18 cellular contexts compared by ENCODE assay signal in the genomic region with DNA sequence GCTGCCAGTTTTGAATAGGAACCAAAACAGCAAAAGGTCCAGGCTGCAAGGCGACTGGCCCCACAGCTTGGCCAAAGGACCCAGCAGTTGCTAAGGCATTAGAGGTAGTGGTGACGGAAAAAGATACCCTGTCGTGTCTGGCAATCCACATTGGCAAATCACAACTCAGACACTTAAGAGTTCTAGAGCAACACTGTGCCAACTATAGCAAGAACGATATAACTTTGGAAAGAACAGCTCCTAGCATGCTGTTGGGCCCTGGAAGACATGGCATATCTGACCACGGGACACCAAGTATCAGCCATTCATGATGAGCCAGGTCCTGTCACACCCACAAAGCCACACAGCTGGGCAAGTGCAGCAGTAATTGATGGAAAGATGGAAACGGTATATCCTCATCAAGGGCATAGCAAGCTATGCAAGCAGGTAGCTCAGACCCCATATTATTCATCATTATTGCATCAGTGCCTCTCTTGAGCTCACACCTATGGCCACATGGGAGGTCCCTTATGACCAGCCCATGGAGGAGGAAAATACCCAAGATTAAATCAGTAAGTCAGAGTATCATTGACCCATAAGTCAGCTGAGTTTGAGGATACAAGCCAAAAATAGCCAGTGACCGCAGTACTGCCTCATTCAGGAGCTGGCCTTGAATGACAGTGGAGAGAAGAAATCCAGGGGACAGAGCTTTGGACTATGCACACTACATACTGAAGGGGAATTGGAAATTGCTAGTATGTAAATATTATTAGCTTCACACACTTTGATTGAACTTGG.
DNase-seq lines count a peak whose midpoint lies in the region; ATAC-seq and TF ChIP-seq lines count a peak whose summit lies in the region.
"Had no signal": no experiment of that assay in that cellular context is flagged by ENCODE, and none has a peak within 500 bp of the region (broad histone marks: within the 10 kb centered on the region; RNA-seq: fewer than 3 reads in every experiment).

No MANE protein-coding gene starts in this region.

- no peak overlapping the region for H4K8ac ChIP-seq in trophoblast cell (ENCODE audit: low read depth, low read length)

- H3K27me3 Mint-ChIP-seq in CD4-positive, alpha-beta T cell: no peaks in the 10 kb centered on the region

- no peaks in the 10 kb centered on the region for H3K36me3 Mint-ChIP-seq in CD4-positive, alpha-beta T cell (ENCODE audit: low read depth)

- no peak overlapping the region for H2AK5ac ChIP-seq in trophoblast cell (ENCODE audit: low read length)

- no peak for DNase-seq in DND-41
- DNase-seq in RPMI7951 (ENCODE audit: low read depth): peak; percentile 25
- no peak for DNase-seq in right atrium auricular region (ENCODE audit: low spot score)
- no peak for DNase-seq in trophoblast cell
- DNase-seq in CD4-positive, alpha-beta T cell: no peak
- no peak for DNase-seq in NCI-H524 treated with DMSO at 0.1 percent for 48 hours (lab: John Stamatoyannopoulos, UW)
- DNase-seq: BE2C, Caco-2, DMS 273 treated with DMSO at 0.1 percent for 48 hours, DMS79 treated with DMSO at 0.1 percent for 48 hours, MG63, NCI-H1694 treated with DMSO at 0.1 percent for 48 hours, NCI-H2081 treated with DMSO at 0.1 percent for 48 hours, NCI-H446, NCI-H69, PC-9 had no signal

- H3K27ac Mint-ChIP-seq in CD4-positive, alpha-beta T cell: no peak overlapping the region

- H3K79me1 ChIP-seq in trophoblast cell (ENCODE audit: low read length): no peaks in the 10 kb centered on the region

- H3K4me2 ChIP-seq in DND-41 (ENCODE audit: insufficient read depth, low read length) (no peak overlapping the region), trophoblast cell (ENCODE audit: low read length) (no peak overlapping the region)
- H3K4me2 ChIP-seq: PC-9 had no signal

- H3K4me1 Mint-ChIP-seq in CD4-positive, alpha-beta T cell (ENCODE audit: low read depth): no peaks in the 10 kb centered on the region

- no peak overlapping the region for H3K14ac ChIP-seq in trophoblast cell (ENCODE audit: low read length)

- no peaks in the 10 kb centered on the region for H3K9me3 ChIP-seq in DND-41 (ENCODE audit: insufficient read depth, low read length, severe bottlenecking)
- H3K9me3 ChIP-seq in right atrium auricular region: no peaks in the 10 kb centered on the region
- H3K9me3 ChIP-seq in trophoblast cell (ENCODE audit: insufficient read depth, low read depth, low read length): no peaks in the 10 kb centered on the region
- H3K9me3 ChIP-seq in CD4-positive, alpha-beta T cell (ENCODE audit: control insufficient read depth, low read length): no peaks in the 10 kb centered on the region
- H3K9me3 ChIP-seq: BE2C, Caco-2, MG63 had no signal

- no peak overlapping the region for H3K4ac ChIP-seq in trophoblast cell (ENCODE audit: low read depth, low read length)

- H2BK12ac ChIP-seq in trophoblast cell (ENCODE audit: low read length): no peak overlapping the region

- no peak overlapping the region for H2BK5ac ChIP-seq in trophoblast cell (ENCODE audit: low read depth, low read length, poor library complexity)

- peak overlapping the region; percentile 5 for H4K91ac ChIP-seq in trophoblast cell (ENCODE audit: low read depth, low read length)

- H3K9ac ChIP-seq in DND-41 (ENCODE audit: low read depth, low read length) (peak overlapping the region; percentile 11; the same call in 1 of the 2 replicates), trophoblast cell (ENCODE audit: low read length) (no peak overlapping the region)

- no peak overlapping the region for H4K12ac ChIP-seq in trophoblast cell (ENCODE audit: low read depth, low read length)

- intact Hi-C loops in CD4-positive, alpha-beta T cell (cut with DNase I, micrococcal nuclease): loop anchor here in 1 of 2 experiments (10.0 kb wide), 1 partner anchor 784 kb away; no protein-coding TSS in a partner anchor

- no peaks in the 10 kb centered on the region for H3K79me2 ChIP-seq in DND-41 (ENCODE audit: insufficient read depth, low read length)
- no peaks in the 10 kb centered on the region for H3K79me2 ChIP-seq in trophoblast cell (ENCODE audit: control insufficient read depth, insufficient read depth, low read length, poor library complexity)

- no peak overlapping the region for H3K4me3 Mint-ChIP-seq in CD4-positive, alpha-beta T cell

- ATAC-seq in DND-41 (ENCODE audit: insufficient read depth, low read depth) (no peak), GM18909 (IDR thresholded peaks at IDR 0.05; ENCODE audit: poor library complexity, unreplicated experiment) (no peak)
- ATAC-seq in CD4-positive, alpha-beta T cell (ENCODE audit: poor library complexity): no peak

- H2AFZ ChIP-seq in DND-41 (ENCODE audit: low read depth, low read length) (no peak overlapping the region), trophoblast cell (ENCODE audit: insufficient read depth, low read length, poor library complexity) (no peak overlapping the region)
- H2AFZ ChIP-seq: PC-9 had no signal

- no peaks in the 10 kb centered on the region for H3K9me3 Mint-ChIP-seq in CD4-positive, alpha-beta T cell

- no peak overlapping the region for H3K18ac ChIP-seq in trophoblast cell (ENCODE audit: low read length)

- POLR2A ChIA-PET in CD4-positive, alpha-beta T cell (lab: Charles Lee): no interaction called here

- WGBS in trophoblast cell (ENCODE audit: extremely low coverage, insufficient coverage, insufficient read length): no CpG with 5 or more reads among the region's 7 CpGs

- CTCF ChIA-PET in CD4-positive, alpha-beta T cell (lab: Charles Lee): interaction anchor here (0.8 to 2.3 kb wide), 6 partner anchors 122 to 1209 kb away, joined by 3 to 20 read pairs (median 4); no protein-coding TSS in a partner anchor

- H3K27ac ChIP-seq in DND-41 (ENCODE audit: low read length) (peak overlapping the region; percentile 64), right atrium auricular region (peak overlapping the region; percentile 4 to 25), trophoblast cell (ENCODE audit: low read depth, low read length) (no peak overlapping the region)
- no peak overlapping the region for H3K27ac ChIP-seq in CD4-positive, alpha-beta T cell (ENCODE audit: low read depth, low read length)
- H3K27ac ChIP-seq: PC-9, RWPE1 had no signal

- H3K36me3 ChIP-seq in DND-41 (ENCODE audit: insufficient read depth, low read length) (no peaks in the 10 kb centered on the region), right atrium auricular region (no peaks in the 10 kb centered on the region), trophoblast cell (ENCODE audit: control insufficient read depth in 1 of 2, insufficient read depth in 2 of 2, low read length in 2 of 2) (no peaks in the 10 kb centered on the region)
- H3K36me3 ChIP-seq: BE2C, MG63 had no signal

- no peaks in the 10 kb centered on the region for H3K27me3 ChIP-seq in DND-41 (ENCODE audit: insufficient read depth, low read length, poor library complexity)
- H3K27me3 ChIP-seq in right atrium auricular region: no peaks in the 10 kb centered on the region
- no peaks in the 10 kb centered on the region for H3K27me3 ChIP-seq in trophoblast cell (ENCODE audit: insufficient read depth, low read length)
- H3K27me3 ChIP-seq in CD4-positive, alpha-beta T cell (ENCODE audit: control insufficient read depth, insufficient read depth, low read length): no peaks in the 10 kb centered on the region
- H3K27me3 ChIP-seq: BE2C, MG63 had no signal

- TF ChIP-seq CTCF in DND-41 (IDR thresholded peaks at IDR 0.05; ENCODE audit: borderline replicate concordance, extremely low read depth, low read length, poor library complexity, severe bottlenecking) (no peak), right atrium auricular region (IDR thresholded peaks at IDR 0.05) (no peak)
- no peak for TF ChIP-seq CTCF in CD4-positive, alpha-beta T cell (IDR thresholded peaks at IDR 0.05)

- peaks cover 54% of the 10 kb centered on the region for H3K4me1 ChIP-seq in DND-41 (ENCODE audit: insufficient read depth, low read length)
- peaks cover 0 to 14% of the 10 kb centered on the region in 2 donors for H3K4me1 ChIP-seq in right atrium auricular region
- H3K4me1 ChIP-seq in trophoblast cell (ENCODE audit: control insufficient read depth in 1 of 2, insufficient read depth in 2 of 2, low read length in 2 of 2): no peaks in the 10 kb centered on the region
- H3K4me1 ChIP-seq: BE2C had no signal

- no peak overlapping the region for H2BK120ac ChIP-seq in trophoblast cell (ENCODE audit: insufficient read depth, low read length, poor library complexity)

- no peaks in the 10 kb centered on the region for H4K20me1 ChIP-seq in DND-41 (ENCODE audit: insufficient read depth, low read length)

- no peak overlapping the region for H3K4me3 ChIP-seq in DND-41 (ENCODE audit: low read depth in 1 of 2, low read length in 2 of 2)
- no peak overlapping the region for H3K4me3 ChIP-seq in right atrium auricular region
- no peak overlapping the region for H3K4me3 ChIP-seq in trophoblast cell (ENCODE audit: low read depth, low read length)
- H3K4me3 ChIP-seq: MG63, PC-9 had no signal

- peak overlapping the region; percentile 22 for H3K23ac ChIP-seq in trophoblast cell (ENCODE audit: low read length)

Comparison
In these comparisons a context has a peak if more than half of its experiments do, and no peak if none do; other contexts are left out.
1. H3K27ac ChIP-seq: peak in DND-41 (single experiment) and right atrium auricular region (2 of 2); none in trophoblast cell (single experiment) and CD4-positive, alpha-beta T cell (single experiment).